1 cellular context compared by ENCODE assay signal in the genomic region with DNA sequence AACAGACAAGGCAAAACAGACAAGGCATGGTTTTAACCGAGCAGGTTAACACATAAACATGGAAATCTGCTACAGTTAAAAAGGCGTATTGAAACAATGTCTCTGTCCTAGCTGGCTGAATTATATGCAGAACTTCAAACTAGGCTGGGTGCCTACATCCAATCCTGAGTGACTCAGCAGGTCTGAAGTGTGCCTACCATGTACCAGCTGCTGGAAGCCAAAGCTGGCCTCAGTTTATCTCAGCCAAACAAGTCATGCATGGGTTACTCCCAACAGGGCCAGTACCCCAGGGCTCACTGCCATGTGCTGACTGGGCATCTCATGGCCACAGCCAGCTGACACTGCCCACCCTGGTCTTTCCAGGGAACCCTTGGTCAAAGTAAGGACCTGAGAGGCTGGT.
TF ChIP-seq lines count a peak whose summit lies in the region.

No MANE protein-coding gene starts in this region.

TF ChIP-seq in IMR-90, 13 proteins besides CTCF, POLR2A, EP300 and RAD21:
- TF ChIP-seq, protein P1, sequence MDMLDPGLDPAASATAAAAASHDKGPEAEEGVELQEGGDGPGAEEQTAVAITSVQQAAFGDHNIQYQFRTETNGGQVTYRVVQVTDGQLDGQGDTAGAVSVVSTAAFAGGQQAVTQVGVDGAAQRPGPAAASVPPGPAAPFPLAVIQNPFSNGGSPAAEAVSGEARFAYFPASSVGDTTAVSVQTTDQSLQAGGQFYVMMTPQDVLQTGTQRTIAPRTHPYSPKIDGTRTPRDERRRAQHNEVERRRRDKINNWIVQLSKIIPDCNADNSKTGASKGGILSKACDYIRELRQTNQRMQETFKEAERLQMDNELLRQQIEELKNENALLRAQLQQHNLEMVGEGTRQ (IDR thresholded peaks at IDR 0.05; ENCODE audit: low read depth, low read length), result no peak
- TF ChIP-seq, protein P2, sequence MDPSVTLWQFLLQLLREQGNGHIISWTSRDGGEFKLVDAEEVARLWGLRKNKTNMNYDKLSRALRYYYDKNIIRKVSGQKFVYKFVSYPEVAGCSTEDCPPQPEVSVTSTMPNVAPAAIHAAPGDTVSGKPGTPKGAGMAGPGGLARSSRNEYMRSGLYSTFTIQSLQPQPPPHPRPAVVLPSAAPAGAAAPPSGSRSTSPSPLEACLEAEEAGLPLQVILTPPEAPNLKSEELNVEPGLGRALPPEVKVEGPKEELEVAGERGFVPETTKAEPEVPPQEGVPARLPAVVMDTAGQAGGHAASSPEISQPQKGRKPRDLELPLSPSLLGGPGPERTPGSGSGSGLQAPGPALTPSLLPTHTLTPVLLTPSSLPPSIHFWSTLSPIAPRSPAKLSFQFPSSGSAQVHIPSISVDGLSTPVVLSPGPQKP (IDR thresholded peaks at IDR 0.05; ENCODE audit: borderline replicate concordance, low read depth, low read length), result no peak
- TF ChIP-seq FOS (IDR thresholded peaks at IDR 0.05; ENCODE audit: low read depth, low read length), result no peak
